ENCODE assay signal across 1 cellular context in the genomic region with DNA sequence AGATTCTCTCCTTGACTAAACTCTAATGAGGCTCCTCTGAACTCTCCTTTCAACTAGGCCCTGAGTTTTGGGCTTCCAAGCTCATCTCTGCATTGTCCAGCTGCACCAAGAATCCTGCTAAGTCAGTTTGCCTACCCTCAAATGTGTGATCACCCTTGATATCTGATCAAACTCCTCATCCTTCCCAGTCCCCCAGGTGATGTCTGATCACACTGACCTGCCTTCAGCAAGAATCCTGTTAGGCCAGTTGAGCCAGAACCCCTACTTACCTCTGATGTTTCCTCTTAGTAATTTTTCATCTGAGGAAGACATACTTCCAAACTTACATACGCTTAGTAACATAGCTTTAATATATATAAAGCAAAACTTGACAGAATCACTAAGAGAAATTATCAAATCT.
TF ChIP-seq lines count a peak whose summit lies in the region.

No MANE protein-coding gene starts in this region.

TF ChIP-seq in GM23338, 12 proteins besides CTCF, POLR2A, EP300 and RAD21 (continued from another document):
- TF ChIP-seq, protein P1, sequence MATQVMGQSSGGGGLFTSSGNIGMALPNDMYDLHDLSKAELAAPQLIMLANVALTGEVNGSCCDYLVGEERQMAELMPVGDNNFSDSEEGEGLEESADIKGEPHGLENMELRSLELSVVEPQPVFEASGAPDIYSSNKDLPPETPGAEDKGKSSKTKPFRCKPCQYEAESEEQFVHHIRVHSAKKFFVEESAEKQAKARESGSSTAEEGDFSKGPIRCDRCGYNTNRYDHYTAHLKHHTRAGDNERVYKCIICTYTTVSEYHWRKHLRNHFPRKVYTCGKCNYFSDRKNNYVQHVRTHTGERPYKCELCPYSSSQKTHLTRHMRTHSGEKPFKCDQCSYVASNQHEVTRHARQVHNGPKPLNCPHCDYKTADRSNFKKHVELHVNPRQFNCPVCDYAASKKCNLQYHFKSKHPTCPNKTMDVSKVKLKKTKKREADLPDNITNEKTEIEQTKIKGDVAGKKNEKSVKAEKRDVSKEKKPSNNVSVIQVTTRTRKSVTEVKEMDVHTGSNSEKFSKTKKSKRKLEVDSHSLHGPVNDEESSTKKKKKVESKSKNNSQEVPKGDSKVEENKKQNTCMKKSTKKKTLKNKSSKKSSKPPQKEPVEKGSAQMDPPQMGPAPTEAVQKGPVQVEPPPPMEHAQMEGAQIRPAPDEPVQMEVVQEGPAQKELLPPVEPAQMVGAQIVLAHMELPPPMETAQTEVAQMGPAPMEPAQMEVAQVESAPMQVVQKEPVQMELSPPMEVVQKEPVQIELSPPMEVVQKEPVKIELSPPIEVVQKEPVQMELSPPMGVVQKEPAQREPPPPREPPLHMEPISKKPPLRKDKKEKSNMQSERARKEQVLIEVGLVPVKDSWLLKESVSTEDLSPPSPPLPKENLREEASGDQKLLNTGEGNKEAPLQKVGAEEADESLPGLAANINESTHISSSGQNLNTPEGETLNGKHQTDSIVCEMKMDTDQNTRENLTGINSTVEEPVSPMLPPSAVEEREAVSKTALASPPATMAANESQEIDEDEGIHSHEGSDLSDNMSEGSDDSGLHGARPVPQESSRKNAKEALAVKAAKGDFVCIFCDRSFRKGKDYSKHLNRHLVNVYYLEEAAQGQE (IDR thresholded peaks at IDR 0.05; ENCODE audit: unreplicated experiment) = no peak
- TF ChIP-seq CREB1 (CRISPR knock-in tag; IDR thresholded peaks at IDR 0.05; ENCODE audit: low read depth) (no peak), JUNB (IDR thresholded peaks at IDR 0.05; ENCODE audit: unreplicated experiment) (no peak), ZNF331 (CRISPR knock-in tag; IDR thresholded peaks at IDR 0.05; ENCODE audit: low read depth) (no peak), STAT1 (IDR thresholded peaks at IDR 0.05; ENCODE audit: unreplicated experiment) (no peak), ZNF114 (CRISPR knock-in tag; IDR thresholded peaks at IDR 0.05) (no peak), EZH2phosphoT487 (IDR thresholded peaks at IDR 0.05; ENCODE audit: unreplicated experiment) (no peak), EZH2 (IDR thresholded peaks at IDR 0.05; ENCODE audit: low read depth, unreplicated experiment) (no peak), POLR2AphosphoS5 (IDR thresholded peaks at IDR 0.05; ENCODE audit: low read depth) (no peak), NANOG (IDR thresholded peaks at IDR 0.05; ENCODE audit: borderline replicate concordance) (no peak)
- TF ChIP-seq, protein P2, sequence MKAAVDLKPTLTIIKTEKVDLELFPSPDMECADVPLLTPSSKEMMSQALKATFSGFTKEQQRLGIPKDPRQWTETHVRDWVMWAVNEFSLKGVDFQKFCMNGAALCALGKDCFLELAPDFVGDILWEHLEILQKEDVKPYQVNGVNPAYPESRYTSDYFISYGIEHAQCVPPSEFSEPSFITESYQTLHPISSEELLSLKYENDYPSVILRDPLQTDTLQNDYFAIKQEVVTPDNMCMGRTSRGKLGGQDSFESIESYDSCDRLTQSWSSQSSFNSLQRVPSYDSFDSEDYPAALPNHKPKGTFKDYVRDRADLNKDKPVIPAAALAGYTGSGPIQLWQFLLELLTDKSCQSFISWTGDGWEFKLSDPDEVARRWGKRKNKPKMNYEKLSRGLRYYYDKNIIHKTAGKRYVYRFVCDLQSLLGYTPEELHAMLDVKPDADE (IDR thresholded peaks at IDR 0.05) = no peak
TF ChIP-seq in GM23338: peak in this region for 0.
